In the genomic region with DNA sequence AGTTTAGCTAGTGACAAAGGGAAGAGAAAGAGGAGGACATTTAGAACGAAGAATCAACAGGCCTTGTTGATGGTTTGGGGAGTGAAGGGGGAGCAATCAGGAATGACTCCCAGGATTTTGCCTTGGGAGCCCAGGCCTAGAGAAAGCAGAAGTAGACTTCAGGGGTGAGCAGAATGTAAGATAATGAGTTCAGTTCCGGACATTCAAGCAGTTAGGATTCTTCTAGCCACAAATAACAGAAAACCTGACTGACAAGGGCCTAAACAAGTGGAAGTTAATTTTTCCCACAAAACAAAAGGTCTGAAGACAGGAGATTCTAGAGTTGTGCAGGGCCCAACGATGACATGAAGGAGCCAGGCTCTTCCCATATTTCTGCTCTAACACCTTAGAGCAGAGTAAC, we compare ENCODE assay signal across 25 cellular contexts. TPM values are rescaled to one million over a fixed set of nuclear protein-coding genes. Genes with fewer than 3 reads are reported as not detected.
A peak's percentile ranks its signal among the peaks of the same experiment; 100 is the strongest.
DNase-seq lines count a peak whose midpoint lies in the region; ATAC-seq, FAIRE-seq and TF ChIP-seq lines count a peak whose summit lies in the region.
"Had no signal": no experiment of that assay in that cellular context is flagged by ENCODE, and none has a peak within 500 bp of the region (broad histone marks: within the 10 kb centered on the region; RNA-seq: fewer than 3 reads in every experiment).

No MANE protein-coding gene starts in this region.

- TF ChIP-seq POLR2A in A549 (IDR thresholded peaks at IDR 0.05; ENCODE audit: low read length), result no peak

- no peaks in the 10 kb centered on the region for H4K20me1 ChIP-seq in BLaER1 treated with 17β-estradiol and CSF1 and Interleukin-3, amounts not matched to agents 10 nM and 100 nM
- no peaks in the 10 kb centered on the region for H4K20me1 ChIP-seq in Loucy (ENCODE audit: insufficient read depth, low read length, poor library complexity, severe bottlenecking)

- H3K9ac ChIP-seq in BLaER1 treated with 17β-estradiol and CSF1 and Interleukin-3, amounts not matched to agents 10 nM and 100 nM, result no peak overlapping the region
- no peak overlapping the region for H3K9ac ChIP-seq in Loucy (ENCODE audit: low read depth, low read length, poor library complexity, severe bottlenecking)

- H2AFZ ChIP-seq in Loucy (ENCODE audit: low read length), result 0 out of 2 replicates have a peak overlapping the region, but pooled peaks have one; percentile 47

- no peak for TF ChIP-seq EP300 in A549 (IDR thresholded peaks at IDR 0.05)

- H3K36me3 Mint-ChIP-seq in central memory CD8-positive, alpha-beta T cell (ENCODE audit: insufficient read depth), result peaks cover 27% of the 10 kb centered on the region

- no peaks in the 10 kb centered on the region for H3K36me3 ChIP-seq in BLaER1 treated with 17β-estradiol and CSF1 and Interleukin-3, amounts not matched to agents 10 nM and 100 nM
- H3K36me3 ChIP-seq in Loucy (ENCODE audit: insufficient read depth, low read length), result no peaks in the 10 kb centered on the region

- no peaks in the 10 kb centered on the region for H3K79me2 ChIP-seq in Loucy (ENCODE audit: insufficient read depth, low read length)

- peak overlapping the region; percentile 14 for H3K27ac Mint-ChIP-seq in central memory CD8-positive, alpha-beta T cell (ENCODE audit: low read depth)

- H3K27me3 ChIP-seq in BLaER1 treated with 17β-estradiol and CSF1 and Interleukin-3, amounts not matched to agents 10 nM and 100 nM, result peaks cover 0 to 17% (median 0%) of the 10 kb centered on the region in 11 experiments; a peak in 5 of 22 replicates
- no peaks in the 10 kb centered on the region for H3K27me3 ChIP-seq in Loucy (ENCODE audit: insufficient read depth, low read length, poor library complexity, severe bottlenecking)

- FAIRE-seq in A549 (lab: Jason Lieb, UNC), result peak; percentile 13
- FAIRE-seq: GM12891, H54, RCC 7860 had no signal

- TF ChIP-seq CTCF in A549 (IDR thresholded peaks at IDR 0.05) (no peak), Loucy (conservative IDR thresholded peaks at IDR 0.05; ENCODE audit: low read length) (no peak)

- H3K4me1 ChIP-seq in A549 (no peaks in the 10 kb centered on the region), Loucy (ENCODE audit: insufficient read depth, low read length, poor library complexity, severe bottlenecking) (peaks cover 8% of the 10 kb centered on the region)
- H3K4me1 ChIP-seq in BLaER1 treated with 17β-estradiol and CSF1 and Interleukin-3, amounts not matched to agents 10 nM and 100 nM, result peaks cover 0 to 44% (median 20%) of the 10 kb centered on the region in 10 experiments; a peak in 16 of 20 replicates

- POLR2A ChIA-PET in A549 (lab: Yijun Ruan, JAX), result no interaction called here

- TF ChIP-seq RAD21 in A549 (conservative IDR thresholded peaks at IDR 0.05 in 1 of 2, IDR thresholded peaks at IDR 0.05 in 1 of 2), result no peak

- no peaks in the 10 kb centered on the region for H3F3A ChIP-seq in Loucy (ENCODE audit: low read depth)

- H3K27ac ChIP-seq in A549, result no peak overlapping the region
- no peak overlapping the region for H3K27ac ChIP-seq in BLaER1 treated with 17β-estradiol and CSF1 and Interleukin-3, amounts not matched to agents 10 nM and 100 nM
- H3K27ac ChIP-seq: SK-N-MC had no signal

- CTCF ChIA-PET in A549 (lab: Yijun Ruan, JAX), result interaction anchor here (0.9 to 2.6 kb wide), 5 partner anchors 9 to 209 kb away, joined by 3 to 9 read pairs (median 4); partner anchors contain the start of gene HOXB5

- no peaks in the 10 kb centered on the region for H3K27me3 Mint-ChIP-seq in central memory CD8-positive, alpha-beta T cell
- H3K27me3 Mint-ChIP-seq: CD8-positive, alpha-beta memory T cell had no signal

- H3K9me3 Mint-ChIP-seq in central memory CD8-positive, alpha-beta T cell, result no peaks in the 10 kb centered on the region
- H3K9me3 Mint-ChIP-seq: CD8-positive, alpha-beta memory T cell had no signal

- H3K4me1 Mint-ChIP-seq in central memory CD8-positive, alpha-beta T cell, result peaks cover 38% of the 10 kb centered on the region

- WGBS in A549 (ENCODE audit: missing lambda C conversion rate), result 65% methylated on average over 3 of the region's 3 CpGs

- DNase-seq in A549 (ENCODE audit: low read depth in 1 of 2, low spot score in 1 of 2), result no peak
- DNase-seq in central memory CD8-positive, alpha-beta T cell (ENCODE audit: low spot score in 2 of 2), result no peak
- no peak for DNase-seq in germinal center (ENCODE audit: low spot score)
- no peak for DNase-seq in SKM-1 treated with dmso at 0.1 percent for 144 hours (lab: John Stamatoyannopoulos, UW; ENCODE audit: unreplicated experiment)
- DNase-seq in T-helper 9 cell, result no peak
- DNase-seq: Calu3; CD8-positive, alpha-beta memory T cell; DMS79 treated with DMSO at 0.1 percent for 48 hours; GF-D8; IMR-90; NCI-H1092 treated with DMSO at 0.1 percent for 48 hours; NCI-H1436; NCI-H187; NCI-H2081 treated with DMSO at 0.1 percent for 48 hours; NCI-H2171; NCI-H226; NCI-H510A; SIG-M5; SW 1271 had no signal

- H3K9me3 ChIP-seq in A549 (no peaks in the 10 kb centered on the region), Loucy (ENCODE audit: insufficient read depth, low read depth, low read length) (no peaks in the 10 kb centered on the region)
- H3K9me3 ChIP-seq in BLaER1 treated with 17β-estradiol and CSF1 and Interleukin-3, amounts not matched to agents 10 nM and 100 nM (replicated peaks in 1 of 11), result peaks cover 0 to 3% (median 0%) of the 10 kb centered on the region in 11 experiments; a peak in 4 of 22 replicates

- no peak for ATAC-seq in A549
- ATAC-seq in central memory CD8-positive, alpha-beta T cell (replicated peaks; ENCODE audit: extremely low read depth, poor library complexity, severe bottlenecking), result no peak

- no peaks in the 10 kb centered on the region for H3K9me2 ChIP-seq in Loucy (replicated peaks; ENCODE audit: low read depth, low read length)

- H3K4me2 ChIP-seq in A549 (no peak overlapping the region), Loucy (ENCODE audit: low read depth, low read length, poor library complexity, severe bottlenecking) (no peak overlapping the region)
- peak overlapping the region in 6 of 11 experiments; percentile 43 to 63 (median 48); a peak in 9 of 22 replicates for H3K4me2 ChIP-seq in BLaER1 treated with 17β-estradiol and CSF1 and Interleukin-3, amounts not matched to agents 10 nM and 100 nM

- H3K4me3 Mint-ChIP-seq in central memory CD8-positive, alpha-beta T cell, result no peak overlapping the region

- no peak overlapping the region for H3K4me3 ChIP-seq in A549
- H3K4me3 ChIP-seq in BLaER1 treated with 17β-estradiol and CSF1 and Interleukin-3, amounts not matched to agents 10 nM and 100 nM, result no peak overlapping the region
- no peak overlapping the region for H3K4me3 ChIP-seq in Loucy (ENCODE audit: low read length, poor library complexity, severe bottlenecking)
- H3K4me3 ChIP-seq: SK-N-MC had no signal

TF ChIP-seq in A549, 52 proteins besides CTCF, POLR2A, EP300 and RAD21 (continues in another document):
- TF ChIP-seq USF2 (IDR thresholded peaks at IDR 0.05), result no peak
- no peak for TF ChIP-seq ZSCAN20 (CRISPR knock-in tag; IDR thresholded peaks at IDR 0.05)
- no peak for TF ChIP-seq TFCP2L1 (CRISPR knock-in tag; IDR thresholded peaks at IDR 0.05)
- TF ChIP-seq FOSL2 (IDR thresholded peaks at IDR 0.05), result no peak
- TF ChIP-seq FOSL2 (CRISPR knock-in tag; IDR thresholded peaks at IDR 0.05), result no peak
- no peak for TF ChIP-seq JUN (IDR thresholded peaks at IDR 0.05)
- TF ChIP-seq ESRRA (IDR thresholded peaks at IDR 0.05; ENCODE audit: borderline replicate concordance, low read length), result no peak
- TF ChIP-seq KDM1A (IDR thresholded peaks at IDR 0.05; ENCODE audit: low read depth), result no peak
- TF ChIP-seq, protein P1, sequence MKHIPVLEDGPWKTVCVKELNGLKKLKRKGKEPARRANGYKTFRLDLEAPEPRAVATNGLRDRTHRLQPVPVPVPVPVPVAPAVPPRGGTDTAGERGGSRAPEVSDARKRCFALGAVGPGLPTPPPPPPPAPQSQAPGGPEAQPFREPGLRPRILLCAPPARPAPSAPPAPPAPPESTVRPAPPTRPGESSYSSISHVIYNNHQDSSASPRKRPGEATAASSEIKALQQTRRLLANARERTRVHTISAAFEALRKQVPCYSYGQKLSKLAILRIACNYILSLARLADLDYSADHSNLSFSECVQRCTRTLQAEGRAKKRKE (CRISPR knock-in tag; IDR thresholded peaks at IDR 0.05; ENCODE audit: low read depth), result no peak
- TF ChIP-seq RNF2 (IDR thresholded peaks at IDR 0.05; ENCODE audit: borderline replicate concordance, low read depth), result no peak
- TF ChIP-seq EHF (CRISPR knock-in tag; IDR thresholded peaks at IDR 0.05), result no peak
- no peak for TF ChIP-seq PBX3 (IDR thresholded peaks at IDR 0.05)
- no peak for TF ChIP-seq MAFK (IDR thresholded peaks at IDR 0.05; ENCODE audit: partially characterized antibody)
- no peak for TF ChIP-seq RFX5 (IDR thresholded peaks at IDR 0.05)
- TF ChIP-seq EHMT2 (IDR thresholded peaks at IDR 0.05; ENCODE audit: low read depth), result no peak
- no peak for TF ChIP-seq KDM5A (IDR thresholded peaks at IDR 0.05)
- no peak for TF ChIP-seq BHLHE40 (IDR thresholded peaks at IDR 0.05; ENCODE audit: low read depth, low read length)

RNA-seq across cellular contexts. Expression of gene SKAP1, which starts 45.9 kb away (rescaled TPM):
- 0.77 and 0.78 TPM in 2 replicates for polyA plus RNA-seq in A549 (2011; rRNA removed)
- polyA plus RNA-seq in A549 (2012; cell fraction: cytosol; rRNA removed), result 0.10 and 0.17 TPM in 2 replicates
- polyA plus RNA-seq in A549 (2012; cell fraction: nucleus; rRNA removed), result not detected in 2 replicates
- polyA plus RNA-seq in A549 (2017; fragmentation: RNase III; extraction: RNeasy Plus Mini Kit Qiagen cat#74134 plus additional on column Dnase treatment), result 0.08 to 0.16 TPM (median 0.14 TPM) in 3 replicates
- not detected in 2 replicates for polyA minus RNA-seq in A549 (2011; rRNA and poly(A)+ RNA removed)
- polyA plus RNA-seq: IMR-90 had no signal

Comparison
In these comparisons a context has a peak if more than half of its experiments do, and no peak if none do; other contexts are left out.
1. H3K4me2 ChIP-seq: peak in BLaER1 treated with 17β-estradiol and CSF1 and Interleukin-3, amounts not matched to agents 10 nM and 100 nM (6 of 11); none in A549 (single experiment) and Loucy (single experiment).